ENCODE assay signal across 1 cellular context in genomic region chr14:31205681-31206535, GRCh38.
A peak's percentile ranks its signal among the peaks of the same experiment; 100 is the strongest.
TF ChIP-seq lines count a peak whose summit lies in the region.

No MANE protein-coding gene starts in this region.

TF ChIP-seq in K562, 482 proteins besides CTCF, POLR2A, EP300 and RAD21 (continued from another document and continues in another):
- TF ChIP-seq ZNF274 (IDR thresholded peaks at IDR 0.05; ENCODE audit: borderline replicate concordance, low read depth, low read length), result no peak
- TF ChIP-seq, protein P1, sequence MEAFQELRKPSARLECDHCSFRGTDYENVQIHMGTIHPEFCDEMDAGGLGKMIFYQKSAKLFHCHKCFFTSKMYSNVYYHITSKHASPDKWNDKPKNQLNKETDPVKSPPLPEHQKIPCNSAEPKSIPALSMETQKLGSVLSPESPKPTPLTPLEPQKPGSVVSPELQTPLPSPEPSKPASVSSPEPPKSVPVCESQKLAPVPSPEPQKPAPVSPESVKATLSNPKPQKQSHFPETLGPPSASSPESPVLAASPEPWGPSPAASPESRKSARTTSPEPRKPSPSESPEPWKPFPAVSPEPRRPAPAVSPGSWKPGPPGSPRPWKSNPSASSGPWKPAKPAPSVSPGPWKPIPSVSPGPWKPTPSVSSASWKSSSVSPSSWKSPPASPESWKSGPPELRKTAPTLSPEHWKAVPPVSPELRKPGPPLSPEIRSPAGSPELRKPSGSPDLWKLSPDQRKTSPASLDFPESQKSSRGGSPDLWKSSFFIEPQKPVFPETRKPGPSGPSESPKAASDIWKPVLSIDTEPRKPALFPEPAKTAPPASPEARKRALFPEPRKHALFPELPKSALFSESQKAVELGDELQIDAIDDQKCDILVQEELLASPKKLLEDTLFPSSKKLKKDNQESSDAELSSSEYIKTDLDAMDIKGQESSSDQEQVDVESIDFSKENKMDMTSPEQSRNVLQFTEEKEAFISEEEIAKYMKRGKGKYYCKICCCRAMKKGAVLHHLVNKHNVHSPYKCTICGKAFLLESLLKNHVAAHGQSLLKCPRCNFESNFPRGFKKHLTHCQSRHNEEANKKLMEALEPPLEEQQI (IDR thresholded peaks at IDR 0.05), result no peak
- TF ChIP-seq ZFP36 (IDR thresholded peaks at IDR 0.05; ENCODE audit: low read depth, low read length, partially characterized antibody), result no peak
- TF ChIP-seq ZNF512 (tag; IDR thresholded peaks at IDR 0.05), result no peak
- TF ChIP-seq, protein P2, sequence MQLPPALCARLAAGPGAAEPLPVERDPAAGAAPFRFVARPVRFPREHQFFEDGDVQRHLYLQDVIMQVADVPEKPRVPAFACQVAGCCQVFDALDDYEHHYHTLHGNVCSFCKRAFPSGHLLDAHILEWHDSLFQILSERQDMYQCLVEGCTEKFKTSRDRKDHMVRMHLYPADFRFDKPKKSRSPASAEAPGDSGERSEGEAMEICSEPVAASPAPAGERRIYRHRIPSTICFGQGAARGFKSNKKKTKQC (CRISPR knock-in tag; IDR thresholded peaks at IDR 0.05), result no peak
- TF ChIP-seq GATA2 (CRISPR knock-in tag; IDR thresholded peaks at IDR 0.05), result 0 out of 2 replicates have a peak, but pooled peaks have one; percentile 24
- peak; percentile 19; the same call in 1 of the 2 replicates for TF ChIP-seq STAT5A (IDR thresholded peaks at IDR 0.05; ENCODE audit: borderline replicate concordance, low read length)
- TF ChIP-seq RBBP5 (IDR thresholded peaks at IDR 0.05; ENCODE audit: borderline replicate concordance, insufficient read depth, low read length, poor library complexity, severe bottlenecking), result no peak
- TF ChIP-seq SLC30A9 (CRISPR knock-in tag; IDR thresholded peaks at IDR 0.05), result no peak
- TF ChIP-seq ZNF76 (CRISPR knock-in tag; IDR thresholded peaks at IDR 0.05; ENCODE audit: borderline replicate concordance), result no peak
- TF ChIP-seq NFATC3 (IDR thresholded peaks at IDR 0.05), result no peak
- no peak for TF ChIP-seq NCOR1 (IDR thresholded peaks at IDR 0.05)
- no peak for TF ChIP-seq CBX3 (IDR thresholded peaks at IDR 0.05; ENCODE audit: borderline replicate concordance in 1 of 2, low read length in 2 of 2)
- TF ChIP-seq HSF4 (CRISPR knock-in tag; IDR thresholded peaks at IDR 0.05; ENCODE audit: borderline replicate concordance), result no peak
- TF ChIP-seq ZNF717 (CRISPR knock-in tag; IDR thresholded peaks at IDR 0.05), result no peak
- TF ChIP-seq MEF2D (tag; conservative IDR thresholded peaks at IDR 0.05; ENCODE audit: low read depth), result no peak
- TF ChIP-seq ARID1B (IDR thresholded peaks at IDR 0.05), result peak; percentile 42; the same call in 1 of the 2 replicates
- TF ChIP-seq NELFE (IDR thresholded peaks at IDR 0.05; ENCODE audit: insufficient read depth, insufficient read length), result no peak
- TF ChIP-seq NR2F6 (CRISPR knock-in tag; IDR thresholded peaks at IDR 0.05), result no peak
- no peak for TF ChIP-seq GATAD2A (IDR thresholded peaks at IDR 0.05)
- TF ChIP-seq POLR3A (IDR thresholded peaks at IDR 0.05; ENCODE audit: borderline replicate concordance, extremely low read depth, insufficient read depth, insufficient read length), result no peak
- no peak for TF ChIP-seq BRD4 (IDR thresholded peaks at IDR 0.05)
- no peak for TF ChIP-seq ETV6 (IDR thresholded peaks at IDR 0.05; ENCODE audit: borderline replicate concordance in 1 of 2, low read depth in 2 of 2, low read length in 1 of 2)
- TF ChIP-seq ETV6 (CRISPR knock-in tag; IDR thresholded peaks at IDR 0.05; ENCODE audit: borderline replicate concordance), result no peak
- TF ChIP-seq MCM7 (IDR thresholded peaks at IDR 0.05), result no peak
- TF ChIP-seq TCF7 (IDR thresholded peaks at IDR 0.05; ENCODE audit: borderline replicate concordance), result peak; percentile 92
- TF ChIP-seq TAF9B (IDR thresholded peaks at IDR 0.05; ENCODE audit: partially characterized antibody), result no peak
- TF ChIP-seq NFXL1 (CRISPR knock-in tag; IDR thresholded peaks at IDR 0.05), result no peak
- no peak for TF ChIP-seq NR4A1 (CRISPR knock-in tag; IDR thresholded peaks at IDR 0.05)
- no peak for TF ChIP-seq NR4A1 (tag; IDR thresholded peaks at IDR 0.05)
- TF ChIP-seq ZNF551 (CRISPR knock-in tag; IDR thresholded peaks at IDR 0.05), result no peak
- no peak for TF ChIP-seq ZNF408 (CRISPR knock-in tag; IDR thresholded peaks at IDR 0.05; ENCODE audit: low read depth)
- TF ChIP-seq ZC3H8 (IDR thresholded peaks at IDR 0.05), result no peak
- TF ChIP-seq FUS (optimal IDR thresholded peaks at IDR 0.05; ENCODE audit: low read depth, low read length), result no peak
- peak; percentile 37; the same call in 1 of the 2 replicates for TF ChIP-seq TAL1 (IDR thresholded peaks at IDR 0.05)
- TF ChIP-seq, protein P3, sequence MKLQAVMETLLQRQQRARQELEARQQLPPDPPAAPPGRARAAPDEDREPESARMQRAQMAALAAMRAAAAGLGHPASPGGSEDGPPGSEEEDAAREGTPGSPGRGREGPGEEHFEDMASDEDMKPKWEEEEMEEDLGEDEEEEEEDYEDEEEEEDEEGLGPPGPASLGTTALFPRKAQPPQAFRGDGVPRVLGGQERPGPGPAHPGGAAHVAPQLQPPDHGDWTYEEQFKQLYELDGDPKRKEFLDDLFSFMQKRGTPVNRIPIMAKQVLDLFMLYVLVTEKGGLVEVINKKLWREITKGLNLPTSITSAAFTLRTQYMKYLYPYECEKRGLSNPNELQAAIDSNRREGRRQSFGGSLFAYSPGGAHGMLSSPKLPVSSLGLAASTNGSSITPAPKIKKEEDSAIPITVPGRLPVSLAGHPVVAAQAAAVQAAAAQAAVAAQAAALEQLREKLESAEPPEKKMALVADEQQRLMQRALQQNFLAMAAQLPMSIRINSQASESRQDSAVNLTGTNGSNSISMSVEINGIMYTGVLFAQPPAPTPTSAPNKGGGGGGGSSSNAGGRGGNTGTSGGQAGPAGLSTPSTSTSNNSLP (IDR thresholded peaks at IDR 0.05; ENCODE audit: borderline replicate concordance, low read depth, low read length), result no peak
- TF ChIP-seq, protein P4, sequence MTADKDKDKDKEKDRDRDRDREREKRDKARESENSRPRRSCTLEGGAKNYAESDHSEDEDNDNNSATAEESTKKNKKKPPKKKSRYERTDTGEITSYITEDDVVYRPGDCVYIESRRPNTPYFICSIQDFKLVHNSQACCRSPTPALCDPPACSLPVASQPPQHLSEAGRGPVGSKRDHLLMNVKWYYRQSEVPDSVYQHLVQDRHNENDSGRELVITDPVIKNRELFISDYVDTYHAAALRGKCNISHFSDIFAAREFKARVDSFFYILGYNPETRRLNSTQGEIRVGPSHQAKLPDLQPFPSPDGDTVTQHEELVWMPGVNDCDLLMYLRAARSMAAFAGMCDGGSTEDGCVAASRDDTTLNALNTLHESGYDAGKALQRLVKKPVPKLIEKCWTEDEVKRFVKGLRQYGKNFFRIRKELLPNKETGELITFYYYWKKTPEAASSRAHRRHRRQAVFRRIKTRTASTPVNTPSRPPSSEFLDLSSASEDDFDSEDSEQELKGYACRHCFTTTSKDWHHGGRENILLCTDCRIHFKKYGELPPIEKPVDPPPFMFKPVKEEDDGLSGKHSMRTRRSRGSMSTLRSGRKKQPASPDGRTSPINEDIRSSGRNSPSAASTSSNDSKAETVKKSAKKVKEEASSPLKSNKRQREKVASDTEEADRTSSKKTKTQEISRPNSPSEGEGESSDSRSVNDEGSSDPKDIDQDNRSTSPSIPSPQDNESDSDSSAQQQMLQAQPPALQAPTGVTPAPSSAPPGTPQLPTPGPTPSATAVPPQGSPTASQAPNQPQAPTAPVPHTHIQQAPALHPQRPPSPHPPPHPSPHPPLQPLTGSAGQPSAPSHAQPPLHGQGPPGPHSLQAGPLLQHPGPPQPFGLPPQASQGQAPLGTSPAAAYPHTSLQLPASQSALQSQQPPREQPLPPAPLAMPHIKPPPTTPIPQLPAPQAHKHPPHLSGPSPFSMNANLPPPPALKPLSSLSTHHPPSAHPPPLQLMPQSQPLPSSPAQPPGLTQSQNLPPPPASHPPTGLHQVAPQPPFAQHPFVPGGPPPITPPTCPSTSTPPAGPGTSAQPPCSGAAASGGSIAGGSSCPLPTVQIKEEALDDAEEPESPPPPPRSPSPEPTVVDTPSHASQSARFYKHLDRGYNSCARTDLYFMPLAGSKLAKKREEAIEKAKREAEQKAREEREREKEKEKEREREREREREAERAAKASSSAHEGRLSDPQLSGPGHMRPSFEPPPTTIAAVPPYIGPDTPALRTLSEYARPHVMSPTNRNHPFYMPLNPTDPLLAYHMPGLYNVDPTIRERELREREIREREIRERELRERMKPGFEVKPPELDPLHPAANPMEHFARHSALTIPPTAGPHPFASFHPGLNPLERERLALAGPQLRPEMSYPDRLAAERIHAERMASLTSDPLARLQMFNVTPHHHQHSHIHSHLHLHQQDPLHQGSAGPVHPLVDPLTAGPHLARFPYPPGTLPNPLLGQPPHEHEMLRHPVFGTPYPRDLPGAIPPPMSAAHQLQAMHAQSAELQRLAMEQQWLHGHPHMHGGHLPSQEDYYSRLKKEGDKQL (CRISPR knock-in tag; IDR thresholded peaks at IDR 0.05; ENCODE audit: borderline replicate concordance), result no peak
- TF ChIP-seq CHD4 (IDR thresholded peaks at IDR 0.05; ENCODE audit: insufficient read depth, insufficient replicate concordance, low read depth, low read length, poor library complexity, severe bottlenecking), result no peak
- TF ChIP-seq, protein P5, sequence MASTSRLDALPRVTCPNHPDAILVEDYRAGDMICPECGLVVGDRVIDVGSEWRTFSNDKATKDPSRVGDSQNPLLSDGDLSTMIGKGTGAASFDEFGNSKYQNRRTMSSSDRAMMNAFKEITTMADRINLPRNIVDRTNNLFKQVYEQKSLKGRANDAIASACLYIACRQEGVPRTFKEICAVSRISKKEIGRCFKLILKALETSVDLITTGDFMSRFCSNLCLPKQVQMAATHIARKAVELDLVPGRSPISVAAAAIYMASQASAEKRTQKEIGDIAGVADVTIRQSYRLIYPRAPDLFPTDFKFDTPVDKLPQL (IDR thresholded peaks at IDR 0.05; ENCODE audit: extremely low read depth, insufficient read length), result no peak
- no peak for TF ChIP-seq BHLHE40 (IDR thresholded peaks at IDR 0.05; ENCODE audit: low read length)
- no peak for TF ChIP-seq ZNF354B (CRISPR knock-in tag; IDR thresholded peaks at IDR 0.05)
- no peak for TF ChIP-seq NONO (IDR thresholded peaks at IDR 0.05; ENCODE audit: low read depth in 2 of 2, low read length in 1 of 2)
- TF ChIP-seq ZNF668 (CRISPR knock-in tag; IDR thresholded peaks at IDR 0.05), result no peak
- no peak for TF ChIP-seq ZNF780A (CRISPR knock-in tag; IDR thresholded peaks at IDR 0.05)
- TF ChIP-seq XRCC5 (IDR thresholded peaks at IDR 0.05; ENCODE audit: low read depth, low read length), result no peak
- no peak for TF ChIP-seq ZNF165 (CRISPR knock-in tag; IDR thresholded peaks at IDR 0.05; ENCODE audit: borderline replicate concordance)
- TF ChIP-seq DIDO1 (tag; IDR thresholded peaks at IDR 0.05; ENCODE audit: low read depth), result no peak
- no peak for TF ChIP-seq YBX1 (IDR thresholded peaks at IDR 0.05)
- TF ChIP-seq NRF1 (conservative IDR thresholded peaks at IDR 0.05 in 1 of 2, IDR thresholded peaks at IDR 0.05 in 1 of 2), result no peak
- TF ChIP-seq ZNF395 (CRISPR knock-in tag; IDR thresholded peaks at IDR 0.05), result no peak
- no peak for TF ChIP-seq DACH1 (IDR thresholded peaks at IDR 0.05; ENCODE audit: partially characterized antibody)
- TF ChIP-seq FOXK2 (conservative IDR thresholded peaks at IDR 0.05 in 1 of 2, IDR thresholded peaks at IDR 0.05 in 1 of 2; ENCODE audit: low read depth in 2 of 2), result peak; percentile 73
- TF ChIP-seq EWSR1 (IDR thresholded peaks at IDR 0.05; ENCODE audit: borderline replicate concordance, low read depth, partially characterized antibody), result no peak
- TF ChIP-seq, protein P6, sequence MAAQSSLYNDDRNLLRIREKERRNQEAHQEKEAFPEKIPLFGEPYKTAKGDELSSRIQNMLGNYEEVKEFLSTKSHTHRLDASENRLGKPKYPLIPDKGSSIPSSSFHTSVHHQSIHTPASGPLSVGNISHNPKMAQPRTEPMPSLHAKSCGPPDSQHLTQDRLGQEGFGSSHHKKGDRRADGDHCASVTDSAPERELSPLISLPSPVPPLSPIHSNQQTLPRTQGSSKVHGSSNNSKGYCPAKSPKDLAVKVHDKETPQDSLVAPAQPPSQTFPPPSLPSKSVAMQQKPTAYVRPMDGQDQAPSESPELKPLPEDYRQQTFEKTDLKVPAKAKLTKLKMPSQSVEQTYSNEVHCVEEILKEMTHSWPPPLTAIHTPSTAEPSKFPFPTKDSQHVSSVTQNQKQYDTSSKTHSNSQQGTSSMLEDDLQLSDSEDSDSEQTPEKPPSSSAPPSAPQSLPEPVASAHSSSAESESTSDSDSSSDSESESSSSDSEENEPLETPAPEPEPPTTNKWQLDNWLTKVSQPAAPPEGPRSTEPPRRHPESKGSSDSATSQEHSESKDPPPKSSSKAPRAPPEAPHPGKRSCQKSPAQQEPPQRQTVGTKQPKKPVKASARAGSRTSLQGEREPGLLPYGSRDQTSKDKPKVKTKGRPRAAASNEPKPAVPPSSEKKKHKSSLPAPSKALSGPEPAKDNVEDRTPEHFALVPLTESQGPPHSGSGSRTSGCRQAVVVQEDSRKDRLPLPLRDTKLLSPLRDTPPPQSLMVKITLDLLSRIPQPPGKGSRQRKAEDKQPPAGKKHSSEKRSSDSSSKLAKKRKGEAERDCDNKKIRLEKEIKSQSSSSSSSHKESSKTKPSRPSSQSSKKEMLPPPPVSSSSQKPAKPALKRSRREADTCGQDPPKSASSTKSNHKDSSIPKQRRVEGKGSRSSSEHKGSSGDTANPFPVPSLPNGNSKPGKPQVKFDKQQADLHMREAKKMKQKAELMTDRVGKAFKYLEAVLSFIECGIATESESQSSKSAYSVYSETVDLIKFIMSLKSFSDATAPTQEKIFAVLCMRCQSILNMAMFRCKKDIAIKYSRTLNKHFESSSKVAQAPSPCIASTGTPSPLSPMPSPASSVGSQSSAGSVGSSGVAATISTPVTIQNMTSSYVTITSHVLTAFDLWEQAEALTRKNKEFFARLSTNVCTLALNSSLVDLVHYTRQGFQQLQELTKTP (IDR thresholded peaks at IDR 0.05; ENCODE audit: low read depth in 1 of 2, partially characterized antibody in 2 of 2), result no peak
- no peak for TF ChIP-seq CBX8 (IDR thresholded peaks at IDR 0.05; ENCODE audit: borderline replicate concordance, extremely low read depth, low read depth, low read length, poor library complexity, severe bottlenecking)
